8 cellular contexts compared by ENCODE assay signal in genomic region chrX:129678881-129679195, GRCh38. TPM values are rescaled to one million over a fixed set of nuclear protein-coding genes. Genes with fewer than 3 reads are reported as not detected.
DNase-seq lines count a peak whose midpoint lies in the region; ATAC-seq and TF ChIP-seq lines count a peak whose summit lies in the region.
"Had no signal": no experiment of that assay in that cellular context is flagged by ENCODE, and none has a peak within 500 bp of the region (broad histone marks: within the 10 kb centered on the region; RNA-seq: fewer than 3 reads in every experiment).

No MANE protein-coding gene starts in this region.

- intact Hi-C loops in dendritic cell treated with granulocyte-macrophage colony-stimulating factor and Interleukin-4, amounts not matched to agents 40 ng/mL and 50 ng/mL, for 4 days (cut with micrococcal nuclease), result no loop called here

- H3K36me3 ChIP-seq in GM06990 (ENCODE audit: control insufficient read depth, insufficient read depth, low read length), result no peaks in the 10 kb centered on the region
- no peaks in the 10 kb centered on the region for H3K36me3 ChIP-seq in skeletal muscle satellite cell (ENCODE audit: insufficient read depth, low read length)

- H3K9me3 Mint-ChIP-seq in dendritic cell treated with granulocyte-macrophage colony-stimulating factor and Interleukin-4, amounts not matched to agents 40 ng/mL and 50 ng/mL, for 4 days, result no peaks in the 10 kb centered on the region

- H3K4me3 Mint-ChIP-seq in dendritic cell treated with granulocyte-macrophage colony-stimulating factor and Interleukin-4, amounts not matched to agents 40 ng/mL and 50 ng/mL, for 4 days, result no peak overlapping the region

- TF ChIP-seq CTCF in GM06990 (IDR thresholded peaks at IDR 0.05; ENCODE audit: insufficient read depth, low read length, poor library complexity, severe bottlenecking), result no peak

- peak overlapping the region; percentile 53; the same call in 1 of the 2 replicates for H3K4me3 ChIP-seq in GM06990 (replicated peaks; ENCODE audit: low read depth, low read length)
- H3K4me3 ChIP-seq in skeletal muscle satellite cell (ENCODE audit: low read length), result peak overlapping the region; percentile 69

- H3K36me3 Mint-ChIP-seq in dendritic cell treated with granulocyte-macrophage colony-stimulating factor and Interleukin-4, amounts not matched to agents 40 ng/mL and 50 ng/mL, for 4 days (ENCODE audit: low read depth), result no peaks in the 10 kb centered on the region

- no peaks in the 10 kb centered on the region for H3K9me3 ChIP-seq in skeletal muscle satellite cell (replicated peaks; ENCODE audit: low read length)

- H3K27me3 Mint-ChIP-seq in dendritic cell treated with granulocyte-macrophage colony-stimulating factor and Interleukin-4, amounts not matched to agents 40 ng/mL and 50 ng/mL, for 4 days, result peaks cover 3% of the 10 kb centered on the region

- DNase-seq in GM06990 (ENCODE audit: extremely low read depth, insufficient read length) (no peak), NCI-H2227 (lab: John Stamatoyannopoulos, UW; ENCODE audit: unreplicated experiment) (peak; percentile 53)

- no peaks in the 10 kb centered on the region; the same call in 1 of the 2 replicates for H3K27me3 ChIP-seq in GM06990 (replicated peaks; ENCODE audit: control insufficient read depth, insufficient read depth, low read length)
- peaks cover 4% of the 10 kb centered on the region for H3K27me3 ChIP-seq in skeletal muscle satellite cell (ENCODE audit: control insufficient read depth, insufficient read depth, low read length)

- H3K27ac Mint-ChIP-seq in dendritic cell treated with granulocyte-macrophage colony-stimulating factor and Interleukin-4, amounts not matched to agents 40 ng/mL and 50 ng/mL, for 4 days, result peak overlapping the region; percentile 75

- peak overlapping the region; percentile 87 for H3K9ac ChIP-seq in skeletal muscle satellite cell (ENCODE audit: low read depth, low read length)

- ATAC-seq in HG03469 (IDR thresholded peaks at IDR 0.05; ENCODE audit: unreplicated experiment) (no peak), GM21723 (IDR thresholded peaks at IDR 0.05; ENCODE audit: unreplicated experiment) (no peak), HG03565 (IDR thresholded peaks at IDR 0.05; ENCODE audit: unreplicated experiment) (no peak)

- H3K4me1 ChIP-seq in skeletal muscle satellite cell (ENCODE audit: control insufficient read depth, insufficient read depth, low read length), result peaks cover 10% of the 10 kb centered on the region

- H3K4me1 Mint-ChIP-seq in dendritic cell treated with granulocyte-macrophage colony-stimulating factor and Interleukin-4, amounts not matched to agents 40 ng/mL and 50 ng/mL, for 4 days (ENCODE audit: low read depth), result peaks cover 19% of the 10 kb centered on the region

- H3K4me2 ChIP-seq in skeletal muscle satellite cell (ENCODE audit: low read length), result peak overlapping the region; percentile 81

RNA-seq across cellular contexts. Expression of gene APLN, which starts 24.1 kb away (rescaled TPM):
- total RNA-seq in skeletal muscle satellite cell (2012; rRNA removed), result 2.0 and 9.0 TPM in 2 replicates

RNA-seq across cellular contexts. Expression of gene XPNPEP2, which starts 59.9 kb away (rescaled TPM):
- 0.51 and 3.7 TPM in 2 replicates for total RNA-seq in skeletal muscle satellite cell (2012; rRNA removed)
- total RNA-seq: lung microvascular endothelial cell had no signal
